Comparison of ENCODE assay signal across 21 cellular contexts in the genomic region with DNA sequence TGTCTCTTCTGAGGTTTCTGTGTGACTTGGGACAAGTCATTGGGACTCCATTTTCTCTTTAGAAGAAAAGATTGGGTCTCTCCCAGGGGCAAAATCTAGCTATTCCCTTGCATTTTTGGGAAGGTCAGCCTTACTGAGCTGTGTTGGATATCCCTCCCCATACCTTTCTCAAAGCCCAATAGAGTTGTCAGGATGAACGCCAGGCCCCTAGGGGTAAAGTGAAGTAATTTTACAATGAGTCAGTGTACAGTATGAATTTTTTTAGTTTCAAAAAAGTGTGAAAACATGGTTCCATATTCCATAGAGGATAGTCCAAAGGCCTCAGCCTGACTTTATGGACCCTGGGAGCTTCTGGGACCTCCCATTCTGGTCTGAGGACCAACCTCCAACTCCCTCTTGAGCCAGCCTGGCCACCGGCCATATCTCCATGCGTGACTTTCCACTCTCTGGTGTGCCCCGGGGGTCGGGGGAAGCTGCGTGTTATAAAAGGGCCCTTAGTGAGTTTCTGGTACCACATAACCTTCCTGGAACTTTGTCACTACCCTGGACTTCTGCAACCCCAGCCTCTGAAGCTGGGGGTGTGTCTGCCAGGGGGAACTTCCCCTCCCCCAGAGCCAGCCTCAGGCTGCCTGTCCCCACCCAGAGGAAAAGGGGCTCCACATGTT. TPM values are rescaled to one million over a fixed set of nuclear protein-coding genes. Genes with fewer than 3 reads are reported as not detected.
A peak's percentile ranks its signal among the peaks of the same experiment; 100 is the strongest.
DNase-seq lines count a peak whose midpoint lies in the region; ATAC-seq and TF ChIP-seq lines count a peak whose summit lies in the region.
"Had no signal": no experiment of that assay in that cellular context is flagged by ENCODE, and none has a peak within 500 bp of the region (broad histone marks: within the 10 kb centered on the region; RNA-seq: fewer than 3 reads in every experiment).

No MANE protein-coding gene starts in this region.

- no peak overlapping the region for H4K8ac ChIP-seq in mesenchymal stem cell (ENCODE audit: low read length)

- no peak overlapping the region for H2BK120ac ChIP-seq in mesenchymal stem cell (ENCODE audit: low read depth, low read length)

- TF ChIP-seq CTCF in right atrium auricular region (IDR thresholded peaks at IDR 0.05), result no peak
- peak; percentile 10 for TF ChIP-seq CTCF in cardiac fibroblast (IDR thresholded peaks at IDR 0.05; ENCODE audit: low read depth, low read length)
- TF ChIP-seq CTCF in transverse colon (IDR thresholded peaks at IDR 0.05), result peak in 1 of 5 experiments; percentile 11

- no peak overlapping the region for H3K14ac ChIP-seq in mesenchymal stem cell (ENCODE audit: low read length in 2 of 2)

- H2BK15ac ChIP-seq in mesenchymal stem cell (ENCODE audit: low read depth, poor library complexity, severe bottlenecking), result peak overlapping the region; percentile 49

- H3K9me3 ChIP-seq in right atrium auricular region, result no peaks in the 10 kb centered on the region
- no peaks in the 10 kb centered on the region for H3K9me3 ChIP-seq in mesenchymal stem cell (ENCODE audit: control insufficient read depth, low read length)
- H3K9me3 ChIP-seq in transverse colon, result no peaks in the 10 kb centered on the region
- H3K9me3 ChIP-seq: pancreas, stomach had no signal

- intact Hi-C loops in Right ventricle myocardium inferior (cut with DNase I) (no loop called here), transverse colon (cut with DNase I; ENCODE audit: low total_unique reads) (no loop called here)

- 89% methylated on average over 6 of the region's 6 CpGs for WGBS in mesenchymal stem cell
- whole genome bisulfite sequencing in transverse colon (ENCODE audit: low coverage in 1 of 2), 2 donors, result 58 to 100% methylated on average over 1 to 6 of the region's 6 CpGs

- TF ChIP-seq POLR2A in transverse colon (IDR thresholded peaks at IDR 0.05), result no peak

- no peak overlapping the region for H3K9ac ChIP-seq in mesenchymal stem cell (ENCODE audit: low read length)

- H4K91ac ChIP-seq in mesenchymal stem cell (ENCODE audit: low read length), result no peak overlapping the region

- no peak overlapping the region for H2AK5ac ChIP-seq in mesenchymal stem cell (ENCODE audit: low read length, severe bottlenecking)

- ATAC-seq in Right ventricle myocardium inferior, result no peak
- ATAC-seq in GM21717 (IDR thresholded peaks at IDR 0.05; ENCODE audit: unreplicated experiment), result no peak
- ATAC-seq: activated CD8-positive, alpha-beta memory T cell treated with anti-CD3 and anti-CD28 coated beads, Interleukin-2, amount 10 ng/mL, durations not matched to agents 7 days and 5 days; activated T-helper 17 cell treated with anti-CD3 and anti-CD28 coated beads, Interleukin-2, amount 50 U/mL, for 72 hours; naive thymus-derived CD4-positive, alpha-beta T cell; pancreas; SK-N-SH treated with all-trans-retinoic acid at 6 μM for 48 hours had no signal

- H2BK5ac ChIP-seq in mesenchymal stem cell (ENCODE audit: low read depth, low read length, poor library complexity, severe bottlenecking), result no peak overlapping the region

- H3K36me3 ChIP-seq in right atrium auricular region, result no peaks in the 10 kb centered on the region
- H3K36me3 ChIP-seq in mesenchymal stem cell (ENCODE audit: control insufficient read depth in 1 of 2, insufficient read depth in 2 of 2, low read depth in 1 of 2, low read length in 2 of 2), result no peaks in the 10 kb centered on the region
- no peaks in the 10 kb centered on the region for H3K36me3 ChIP-seq in transverse colon
- H3K36me3 ChIP-seq: pancreas, stomach had no signal

- TF ChIP-seq EP300 in transverse colon (IDR thresholded peaks at IDR 0.05; ENCODE audit: low read depth), result no peak

- DNase-seq in Right ventricle myocardium inferior (ENCODE audit: missing footprints) (peak; percentile 53), right atrium auricular region (ENCODE audit: low spot score) (no peak), cardiac fibroblast (ENCODE audit: low read depth in 2 of 2) (peak; percentile 47 to 58), mesenchymal stem cell (no peak), transverse colon (no peak), OCI-M1 (lab: John Stamatoyannopoulos, UW) (no peak)
- no peak for DNase-seq in stimulated activated CD4-positive, alpha-beta T cell treated with anti-CD3 and anti-CD28 coated beads, Interleukin-4, amount 100 ng/mL, for 4 hours
- DNase-seq: activated CD4-positive, alpha-beta T cell treated with anti-CD3 and anti-CD28 coated beads for 1 hour; activated CD8-positive, alpha-beta memory T cell treated with anti-CD3 and anti-CD28 coated beads, Interleukin-2, amount 10 ng/mL, durations not matched to agents 7 days and 5 days; HCEC 1CT; naive thymus-derived CD4-positive, alpha-beta T cell; NCI-H82; pancreas; PC-9; stomach; T-helper 9 cell had no signal

- H3K79me1 ChIP-seq in mesenchymal stem cell (replicated peaks; ENCODE audit: low read length, poor library complexity, severe bottlenecking), result no peaks in the 10 kb centered on the region

- in situ Hi-C loops in transverse colon (cut with MboI; ENCODE audit: low pct_ligation_motif_present in 1 of 4, low pct_unique_long_range_greater_than_20kb in 1 of 4, low sequenced_read_pairs in 3 of 4), result no loop called here

- no peak overlapping the region for H3K4ac ChIP-seq in mesenchymal stem cell (ENCODE audit: low read depth in 1 of 2, low read length in 2 of 2)

- H3K4me1 ChIP-seq in right atrium auricular region, result peaks cover 0 to 38% of the 10 kb centered on the region in 2 donors
- peaks cover 11% of the 10 kb centered on the region for H3K4me1 ChIP-seq in mesenchymal stem cell (ENCODE audit: control insufficient read depth, insufficient read depth, low read depth, low read length)
- H3K4me1 ChIP-seq in transverse colon, result peaks cover 14 to 73% (median 52%) of the 10 kb centered on the region in 4 donors

- no peak overlapping the region for H2AFZ ChIP-seq in mesenchymal stem cell (ENCODE audit: low read depth, low read length)
- H2AFZ ChIP-seq: PC-9 had no signal

- no peak overlapping the region for H3K18ac ChIP-seq in mesenchymal stem cell (ENCODE audit: low read depth in 1 of 2, low read length in 2 of 2)

- no peak overlapping the region for H2BK12ac ChIP-seq in mesenchymal stem cell (ENCODE audit: low read length in 2 of 2)

- H3K27me3 ChIP-seq in right atrium auricular region (no peaks in the 10 kb centered on the region), mesenchymal stem cell (ENCODE audit: control insufficient read depth in 1 of 2, insufficient read depth in 1 of 2, low read length in 2 of 2) (peaks cover 6 to 59% of the 10 kb centered on the region in 2 experiments), transverse colon (no peaks in the 10 kb centered on the region)
- H3K27me3 ChIP-seq: pancreas, stomach had no signal

- H3K27ac ChIP-seq in right atrium auricular region, result no peak overlapping the region
- no peak overlapping the region for H3K27ac ChIP-seq in mesenchymal stem cell (ENCODE audit: low read length, poor library complexity, severe bottlenecking)
- peak overlapping the region; percentile 68 to 81 (median 76) for H3K27ac ChIP-seq in transverse colon
- H3K27ac ChIP-seq: pancreas, PC-9, stomach had no signal

- H3K4me3 ChIP-seq in right atrium auricular region, result no peak overlapping the region
- no peak overlapping the region for H3K4me3 ChIP-seq in cardiac fibroblast (replicated peaks in 1 of 2; ENCODE audit: low read depth in 2 of 2, low read length in 2 of 2)
- H3K4me3 ChIP-seq in mesenchymal stem cell (ENCODE audit: insufficient read depth in 1 of 2, low read depth in 1 of 2, low read length in 2 of 2), result no peak overlapping the region
- peak overlapping the region in 1 of 4 donors; percentile 11 for H3K4me3 ChIP-seq in transverse colon
- H3K4me3 ChIP-seq: lung, pancreas, PC-9, stomach had no signal

- no peak overlapping the region for H3K23ac ChIP-seq in mesenchymal stem cell (ENCODE audit: low read length in 2 of 2)

- no peak overlapping the region for H3K4me2 ChIP-seq in mesenchymal stem cell (ENCODE audit: low read length, poor library complexity, severe bottlenecking)
- H3K4me2 ChIP-seq: PC-9 had no signal

RNA-seq across cellular contexts. Expression of a gene that starts 52.5 kb away (rescaled TPM):
- 587 TPM for total RNA-seq in Right ventricle myocardium inferior
- 100 to 1,000 TPM; 369 to 413 TPM for total RNA-seq in right atrium auricular region
- 37.8 TPM for polyA plus RNA-seq in mesenchymal stem cell (2013, experiment 1 of 2)
- 39.1 TPM for polyA plus RNA-seq in mesenchymal stem cell (2013, experiment 2 of 2)
- 10 to 100 TPM; 15.5 to 89.4 (median 41.8) TPM for total RNA-seq in transverse colon
- polyA plus RNA-seq: CD14-positive monocyte; naive thymus-derived CD4-positive, alpha-beta T cell had no signal

Comparison
In these comparisons a context has a peak if more than half of its experiments do, and no peak if none do; other contexts are left out.
1. DNase-seq: peak in Right ventricle myocardium inferior (single experiment) and cardiac fibroblast (2 of 2); none in right atrium auricular region (single experiment), mesenchymal stem cell (single experiment), transverse colon (single experiment), stimulated activated CD4-positive, alpha-beta T cell treated with anti-CD3 and anti-CD28 coated beads, Interleukin-4, amount 100 ng/mL, for 4 hours (0 of 2) and OCI-M1 (single experiment).
2. H3K27ac ChIP-seq: peak in transverse colon (4 of 4); none in right atrium auricular region (0 of 2) and mesenchymal stem cell (single experiment).